In the genomic region with DNA sequence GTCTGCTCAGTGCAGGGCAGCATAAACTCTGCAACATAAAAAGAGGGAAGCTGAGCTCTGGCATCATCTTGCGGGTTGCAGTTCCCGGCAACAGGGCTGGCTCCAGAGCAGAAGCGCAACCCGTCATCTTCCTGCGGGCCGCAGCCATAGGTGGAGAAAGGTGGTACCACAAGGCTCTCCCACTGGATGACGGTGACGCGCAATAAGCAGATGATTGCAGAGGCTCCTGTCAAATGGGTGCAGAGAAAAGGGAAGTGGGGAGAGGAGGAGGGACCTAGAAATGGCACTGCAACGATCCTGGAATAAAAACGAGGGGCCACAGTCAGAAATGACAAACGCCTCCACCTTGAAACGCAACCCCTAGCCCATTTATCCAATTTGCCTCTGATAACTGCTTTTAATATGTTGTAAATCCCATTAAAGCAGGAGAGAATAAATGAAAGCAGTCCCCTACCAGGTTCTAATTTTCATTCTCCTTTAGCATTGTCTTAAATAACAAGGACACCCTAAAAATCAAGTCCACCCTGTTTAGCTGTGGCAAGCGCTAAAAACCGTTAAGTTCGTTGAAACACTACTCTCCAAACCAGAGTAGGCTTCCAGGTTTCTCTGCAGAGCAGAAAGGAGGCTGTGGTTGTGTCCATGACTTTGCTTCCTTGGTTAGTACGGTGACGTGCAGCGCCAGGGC, we compare ENCODE assay signal across 8 cellular contexts. TPM values are rescaled to one million over a fixed set of nuclear protein-coding genes. Genes with fewer than 3 reads are reported as not detected.
DNase-seq lines count a peak whose midpoint lies in the region; ATAC-seq and TF ChIP-seq lines count a peak whose summit lies in the region.

No MANE protein-coding gene starts in this region.

- peak overlapping the region; percentile 99 to 100 (median 100) for H3K27ac Mint-ChIP-seq in CD14-positive monocyte

- ATAC-seq in HG03520 (IDR thresholded peaks at IDR 0.05; ENCODE audit: unreplicated experiment) (no peak), GM21526 (IDR thresholded peaks at IDR 0.05; ENCODE audit: low FRiP score, unreplicated experiment) (no peak)

- H3K27ac ChIP-seq in substantia nigra (ENCODE audit: low read depth, low read length, poor library complexity, severe bottlenecking) = peak overlapping the region; percentile 97

- peak; percentile 78; the same call in 1 of the 2 replicates for TF ChIP-seq POLR2A in Raji (IDR thresholded peaks at IDR 0.05; ENCODE audit: insufficient read depth, low read depth, low read length)

- H3K36me3 Mint-ChIP-seq in CD14-positive monocyte = no peaks in the 10 kb centered on the region

- no peak for TF ChIP-seq CTCF in CD14-positive monocyte (IDR thresholded peaks at IDR 0.05)

- H3K4me3 Mint-ChIP-seq in CD14-positive monocyte = peak overlapping the region; percentile 90 to 93

- H3K9me3 Mint-ChIP-seq in CD14-positive monocyte = no peaks in the 10 kb centered on the region

- intact Hi-C loops in CD14-positive monocyte (cut with micrococcal nuclease) = loop anchor here (2.0 to 10.0 kb wide), 5 partner anchors 45 to 145 kb away; partner anchors contain the start of genes TUBA1A (in 2 of the 2) and TUBA1B (in 2 of the 2)

- peaks cover 0 to 3% (median 2%) of the 10 kb centered on the region in 3 donors for H3K27me3 Mint-ChIP-seq in CD14-positive monocyte (ENCODE audit: low read depth in 3 of 3)

- DNase-seq in CD14-positive monocyte (ENCODE audit: low spot score) (peak; percentile 99), KG1 (lab: John Stamatoyannopoulos, UW) (peak; percentile 46), cerebellum (ENCODE audit: low spot score) (peak; percentile 81), midbrain (lab: John Stamatoyannopoulos, UW) (peak; percentile 70), substantia nigra (lab: John Stamatoyannopoulos, UW) (peak in 48 of 49 donors; percentile 18 to 84 (median 66))

- H3K4me1 Mint-ChIP-seq in CD14-positive monocyte = peaks cover 44% of the 10 kb centered on the region

RNA-seq across cellular contexts. Expression of gene TUBA1C, which starts 30.9 kb away (rescaled TPM):
- 10 to 100 TPM; 53.7 to 61.0 TPM for polyA plus RNA-seq in CD14-positive monocyte
- total RNA-seq in cerebellum = 46.1 TPM

RNA-seq across cellular contexts. Expression of gene TUBA1A, which starts 45.1 kb away (rescaled TPM):
- polyA plus RNA-seq in CD14-positive monocyte = 100 to 1,000 TPM; 859 to 946 TPM
- total RNA-seq in cerebellum = 3,426 TPM

Comparison
In these comparisons a context has a peak if more than half of its experiments do, and no peak if none do; other contexts are left out.
1. DNase-seq: peak in every context shown above with its lines; median percentile 99 in CD14-positive monocyte; 81 in cerebellum; 70 in midbrain; 66 in substantia nigra; 46 in KG1.